8 cellular contexts compared by ENCODE assay signal in the genomic region with DNA sequence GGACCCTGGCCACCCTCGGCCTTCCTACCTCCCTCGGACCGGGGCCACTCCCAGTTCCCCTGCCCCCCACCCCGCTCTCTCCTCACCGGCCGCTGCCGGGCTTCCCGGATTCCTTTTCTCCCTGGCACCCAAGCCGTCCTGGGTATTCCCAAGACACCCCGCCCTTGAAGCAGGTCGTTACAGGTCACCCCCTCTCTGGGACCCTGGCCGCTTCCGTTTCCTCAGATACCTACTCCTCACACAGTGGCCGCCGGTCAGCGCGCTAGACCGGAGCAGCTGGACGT. TPM values are rescaled to one million over a fixed set of nuclear protein-coding genes. Genes with fewer than 3 reads are reported as not detected.
A peak's percentile ranks its signal among the peaks of the same experiment; 100 is the strongest.
DNase-seq lines count a peak whose midpoint lies in the region; ATAC-seq, FAIRE-seq and TF ChIP-seq lines count a peak whose summit lies in the region.

No MANE protein-coding gene starts in this region.

- TF ChIP-seq CTCF in bronchial epithelial cell (IDR thresholded peaks at IDR 0.05; ENCODE audit: insufficient read depth, low read length, severe bottlenecking) (no peak), lower lobe of right lung (IDR thresholded peaks at IDR 0.05) (no peak)

- H3K9me3 ChIP-seq in KOPT-K1 (ENCODE audit: insufficient read depth, low read length, poor library complexity, severe bottlenecking) (no peaks in the 10 kb centered on the region), lower lobe of right lung (no peaks in the 10 kb centered on the region)

- DNase-seq in NCI-H1092 treated with DMSO at 0.1 percent for 48 hours (lab: John Stamatoyannopoulos, UW) (peak; percentile 38), NCI-H1092 (lab: John Stamatoyannopoulos, UW) (no peak), bronchial epithelial cell (ENCODE audit: low read depth) (no peak), lower lobe of right lung (peak; percentile 71), ureter (ENCODE audit: low spot score) (peak; percentile 55), inferior parietal cortex (ENCODE audit: extremely low spot score) (no peak), NCI-H2196 treated with DMSO at 0.1 percent for 48 hours (lab: John Stamatoyannopoulos, UW; ENCODE audit: unreplicated experiment) (no peak)

- H3K27me3 ChIP-seq in bronchial epithelial cell (ENCODE audit: control insufficient read depth, insufficient read depth, low read length) (no peaks in the 10 kb centered on the region), lower lobe of right lung (ENCODE audit: low read depth) (no peaks in the 10 kb centered on the region)

- H3K36me3 ChIP-seq in KOPT-K1 (ENCODE audit: insufficient read depth, low read length) (no peaks in the 10 kb centered on the region), bronchial epithelial cell (ENCODE audit: control insufficient read depth, insufficient read depth, low read length) (no peaks in the 10 kb centered on the region), lower lobe of right lung (no peaks in the 10 kb centered on the region)

- H3K4me3 ChIP-seq in bronchial epithelial cell (ENCODE audit: low read depth, low read length) (peak overlapping the region; percentile 93), lower lobe of right lung (peak overlapping the region; percentile 87)

- intact Hi-C loops in lower lobe of right lung (cut with DNase I): no loop called here

- peak; percentile 41 to 60 for ATAC-seq in lower lobe of right lung

- H3K27ac ChIP-seq in KOPT-K1 (ENCODE audit: low read depth, low read length, poor library complexity, severe bottlenecking): peak overlapping the region; percentile 63
- H3K27ac ChIP-seq in lower lobe of right lung: peak overlapping the region; percentile 91

- FAIRE-seq in bronchial epithelial cell (lab: Jason Lieb, UNC): no peak

- H3K4me1 ChIP-seq in lower lobe of right lung: peaks cover 75% of the 10 kb centered on the region

RNA-seq across cellular contexts. Expression of gene NUMB, which starts 0.5 kb away (rescaled TPM):
- total RNA-seq in bronchial epithelial cell: 18.2 and 27.7 TPM in 2 replicates
- 126 TPM for total RNA-seq in lower lobe of right lung
- total RNA-seq in ureter: 83.7 TPM

RNA-seq across cellular contexts. Expression of gene RIOX1, which starts 32.9 kb away (rescaled TPM):
- total RNA-seq in bronchial epithelial cell (16.1 and 25.8 TPM in 2 replicates), lower lobe of right lung (12.9 TPM), ureter (13.5 TPM)

Comparison
In these comparisons a context has a peak if more than half of its experiments do, and no peak if none do; other contexts are left out.
1. DNase-seq: peak in NCI-H1092 treated with DMSO at 0.1 percent for 48 hours (single experiment), lower lobe of right lung (single experiment) and ureter (single experiment); none in NCI-H1092 (single experiment), bronchial epithelial cell (single experiment), inferior parietal cortex (single experiment) and NCI-H2196 treated with DMSO at 0.1 percent for 48 hours (single experiment).